8 cellular contexts compared by ENCODE assay signal in the genomic region with DNA sequence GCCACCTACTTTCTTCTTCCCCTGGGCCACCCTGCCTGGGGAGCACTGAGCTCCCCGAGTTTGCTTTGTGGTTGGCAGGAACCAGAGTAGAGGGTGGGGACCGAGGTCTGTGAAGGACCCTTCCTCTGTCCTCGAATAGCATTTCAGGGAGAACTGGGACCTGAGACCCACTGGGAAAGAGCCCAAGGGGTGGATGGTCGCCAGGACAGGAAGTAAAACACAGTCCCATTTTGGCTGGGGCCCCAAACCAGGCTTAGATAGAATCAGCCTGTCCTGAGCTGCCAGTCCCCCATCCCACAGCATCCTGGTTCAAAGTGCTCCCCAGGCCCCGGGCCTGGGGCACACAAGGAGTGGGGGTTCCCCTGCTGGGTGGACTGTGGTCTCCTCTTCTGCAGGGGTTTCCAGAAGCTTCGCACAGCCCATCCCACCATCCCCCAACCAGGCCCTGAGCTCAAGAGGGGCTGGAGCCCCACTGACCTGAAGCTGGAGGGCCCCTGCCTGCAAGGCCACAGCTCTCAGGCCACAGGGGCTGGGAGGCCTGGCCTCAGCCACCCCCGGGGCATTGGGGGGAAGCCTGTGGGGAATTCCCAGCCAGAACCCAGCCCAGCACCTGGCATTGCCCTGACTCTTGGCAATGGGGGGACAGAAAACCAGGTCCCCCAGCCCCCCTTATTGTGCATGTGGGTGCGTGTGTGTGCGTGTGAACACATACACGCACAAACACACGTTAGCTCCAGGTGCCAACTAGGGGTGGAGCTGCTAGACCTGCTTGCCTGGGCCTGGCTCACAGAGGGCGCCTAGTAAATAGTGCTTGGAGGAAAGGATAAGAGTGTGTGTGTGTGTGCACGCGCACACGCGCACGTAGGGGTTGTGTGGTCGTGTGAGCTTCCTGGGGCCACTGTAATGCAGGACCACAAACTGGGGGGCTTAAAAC. TPM values are rescaled to one million over a fixed set of nuclear protein-coding genes. Genes with fewer than 3 reads are reported as not detected.
DNase-seq lines count a peak whose midpoint lies in the region; ATAC-seq and TF ChIP-seq lines count a peak whose summit lies in the region.

No MANE protein-coding gene starts in this region.

- DNase-seq in NT2/D1 (ENCODE audit: low read depth, low spot score) (no peak), iPS-NIHi11 (ENCODE audit: low spot score) (no peak), omental fat pad (ENCODE audit: low spot score) (no peak), NCI-H1694 treated with DMSO at 0.1 percent for 48 hours (lab: John Stamatoyannopoulos, UW) (no peak)

- TF ChIP-seq CTCF in brain (conservative IDR thresholded peaks at IDR 0.05) (no peak), omental fat pad (IDR thresholded peaks at IDR 0.05) (no peak)

- H3K4me3 ChIP-seq in NT2/D1 (ENCODE audit: insufficient read length, low read depth), result peak overlapping the region; percentile 47
- no peak overlapping the region for H3K4me3 ChIP-seq in mucosa of stomach (ENCODE audit: low read length)

- peak overlapping the region; percentile 93 for H3K9ac ChIP-seq in NT2/D1 (ENCODE audit: insufficient read length, low read depth)
- peak overlapping the region; percentile 48 for H3K9ac ChIP-seq in mucosa of stomach (ENCODE audit: low read length)

- no peaks in the 10 kb centered on the region for H3K27me3 ChIP-seq in NT2/D1 (ENCODE audit: insufficient read depth, insufficient read length)
- H3K27me3 ChIP-seq in mucosa of stomach (ENCODE audit: control insufficient read depth, insufficient read depth, low read length), result no peaks in the 10 kb centered on the region

- peak overlapping the region; percentile 55 to 92 (median 90) for H3K27ac Mint-ChIP-seq in brain

- TF ChIP-seq POLR2A in GM15510 (IDR thresholded peaks at IDR 0.05; ENCODE audit: borderline replicate concordance, extremely low read depth, insufficient read length), result peak; percentile 35

- H3K36me3 ChIP-seq in NT2/D1 (ENCODE audit: insufficient read depth, insufficient read length, low read length), result peaks cover 22% of the 10 kb centered on the region
- H3K36me3 ChIP-seq in mucosa of stomach (ENCODE audit: control insufficient read depth, insufficient read depth, low read length), result no peaks in the 10 kb centered on the region

- H3K9me3 ChIP-seq in NT2/D1 (ENCODE audit: insufficient read depth, low read length) (no peaks in the 10 kb centered on the region), mucosa of stomach (ENCODE audit: control insufficient read depth, low read length) (no peaks in the 10 kb centered on the region)

- H3K27me3 Mint-ChIP-seq in brain, result no peaks in the 10 kb centered on the region

- ATAC-seq in omental fat pad (ENCODE audit: low FRiP score), result no peak
- no peak for ATAC-seq in HG02870 (IDR thresholded peaks at IDR 0.05; ENCODE audit: unreplicated experiment)

- H3K4me1 ChIP-seq in NT2/D1 (ENCODE audit: insufficient read depth, insufficient read length) (peaks cover 50% of the 10 kb centered on the region), mucosa of stomach (ENCODE audit: control insufficient read depth, insufficient read depth, low read length) (peaks cover 67% of the 10 kb centered on the region)

- H3K36me3 Mint-ChIP-seq in brain, result no peaks in the 10 kb centered on the region

- H3K4me3 Mint-ChIP-seq in brain, result peak overlapping the region; percentile 71 to 87 (median 82)

- peaks cover 46% of the 10 kb centered on the region for H3K4me1 Mint-ChIP-seq in brain

- peaks cover 0 to 2% (median 0%) of the 10 kb centered on the region in 5 experiments for H3K9me3 Mint-ChIP-seq in brain

RNA-seq across cellular contexts. Expression of gene MKNK2, which starts 1.0 kb away (rescaled TPM):
- 64.7 TPM for polyA plus RNA-seq in brain (ENCODE audit: insufficient read depth, low read depth, low replicate concordance)
- total RNA-seq in omental fat pad, result 100 to 1,000 TPM; 133 to 232 (median 178) TPM

RNA-seq across cellular contexts. Expression of gene BTBD2, which starts 36.5 kb away (rescaled TPM):
- 195 TPM for polyA plus RNA-seq in brain (ENCODE audit: insufficient read depth, low read depth, low replicate concordance)
- total RNA-seq in omental fat pad, result 10 to 100 TPM; 37.1 to 58.3 (median 52.8) TPM

RNA-seq across cellular contexts. Expression of gene MOB3A, which starts 44.1 kb away (rescaled TPM):
- 40.1 TPM for polyA plus RNA-seq in brain (ENCODE audit: insufficient read depth, low read depth, low replicate concordance)
- 10 to 100 TPM; 29.7 to 51.7 (median 44.8) TPM for total RNA-seq in omental fat pad

RNA-seq across cellular contexts. Expression of gene IZUMO4, which starts 44.7 kb away (rescaled TPM):
- 11.8 TPM for polyA plus RNA-seq in brain (ENCODE audit: insufficient read depth, low read depth, low replicate concordance)
- total RNA-seq in omental fat pad, result 1 to 10 TPM; 3.7 to 5.5 (median 4.6) TPM
